Comparison of ENCODE assay signal across 9 cellular contexts in the genomic region with DNA sequence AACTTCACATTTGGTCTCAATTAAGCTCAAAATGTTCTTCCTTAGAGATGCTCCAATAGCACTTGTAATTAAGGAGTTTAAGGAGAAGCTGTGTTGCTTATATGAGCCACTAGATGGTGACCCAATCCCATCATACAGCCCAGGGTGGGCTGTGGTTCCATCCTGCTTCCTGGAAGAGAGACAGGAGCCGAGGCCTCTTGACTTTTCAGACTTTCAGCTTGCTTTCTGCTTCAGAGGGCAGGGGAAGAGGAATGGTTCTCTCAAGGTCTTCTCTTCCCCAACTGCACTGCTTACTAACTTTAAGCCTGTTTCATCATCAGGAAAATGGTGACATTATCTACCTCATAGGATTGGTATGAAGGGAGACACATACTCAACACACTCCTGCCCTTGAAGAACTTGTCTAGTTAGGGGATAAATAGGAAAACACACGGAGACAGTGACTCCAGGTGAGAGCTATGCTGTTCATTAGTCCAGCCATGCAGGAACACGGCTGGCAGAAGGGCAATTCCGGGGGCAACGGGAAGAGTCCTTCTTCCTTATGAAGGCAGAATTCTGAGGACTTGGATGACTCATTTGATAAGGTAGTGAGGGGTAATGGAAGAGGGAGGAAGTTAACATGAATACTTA. TPM values are rescaled to one million over a fixed set of nuclear protein-coding genes. Genes with fewer than 3 reads are reported as not detected.
DNase-seq lines count a peak whose midpoint lies in the region; ATAC-seq and TF ChIP-seq lines count a peak whose summit lies in the region.
"Had no signal": no experiment of that assay in that cellular context is flagged by ENCODE, and none has a peak within 500 bp of the region (broad histone marks: within the 10 kb centered on the region; RNA-seq: fewer than 3 reads in every experiment).

No MANE protein-coding gene starts in this region.

- in situ Hi-C loops in brain microvascular endothelial cell (cut with HindIII; ENCODE audit: low pct_ligation_motif_present, low sequenced_read_pairs): no loop called here

- H3K27me3 ChIP-seq in BE2C (no peaks in the 10 kb centered on the region), brain microvascular endothelial cell (replicated peaks) (no peaks in the 10 kb centered on the region), iPS-20b (ENCODE audit: insufficient read depth, low read length) (no peaks in the 10 kb centered on the region)

- no peaks in the 10 kb centered on the region for H3K9me3 Mint-ChIP-seq in activated T-helper 17 cell treated with anti-CD3 and anti-CD28 coated beads, Interleukin-2, amount 50 U/mL, for 72 hours

- H3K4me3 ChIP-seq in BE2C (ENCODE audit: low read depth, low read length) (no peak overlapping the region), brain microvascular endothelial cell (ENCODE audit: low read depth, low read length) (no peak overlapping the region), iPS-20b (ENCODE audit: low read length) (no peak overlapping the region)

- peak; percentile 51 for DNase-seq in BE2C
- DNase-seq in H4 (ENCODE audit: low spot score): peak; percentile 72
- peak; percentile 21 for DNase-seq in NCI-H446 treated with DMSO at 0.1 percent for 48 hours (lab: John Stamatoyannopoulos, UW)
- peak; percentile 51 for DNase-seq in brain microvascular endothelial cell
- DNase-seq in smooth muscle cell of the brain vasculature (ENCODE audit: low read depth, low spot score): peak; percentile 76

- 0 out of 2 replicates have a peak overlapping the region, but pooled peaks have one; percentile 30 for H3K9ac ChIP-seq in iPS-20b (ENCODE audit: low read depth, low read length)

- H3K36me3 ChIP-seq in BE2C (no peaks in the 10 kb centered on the region), brain microvascular endothelial cell (replicated peaks) (no peaks in the 10 kb centered on the region), iPS-20b (ENCODE audit: insufficient read depth, low read depth, low read length) (peaks cover 5% of the 10 kb centered on the region; the same call in 1 of the 2 replicates)

- ATAC-seq in GM21423 (IDR thresholded peaks at IDR 0.05; ENCODE audit: unreplicated experiment): no peak
- ATAC-seq in activated T-helper 17 cell treated with anti-CD3 and anti-CD28 coated beads, Interleukin-2, amount 50 U/mL, for 72 hours (replicated peaks): no peak

- no peaks in the 10 kb centered on the region for H3K27me3 Mint-ChIP-seq in activated T-helper 17 cell treated with anti-CD3 and anti-CD28 coated beads, Interleukin-2, amount 50 U/mL, for 72 hours

- H3K4me1 Mint-ChIP-seq in activated T-helper 17 cell treated with anti-CD3 and anti-CD28 coated beads, Interleukin-2, amount 50 U/mL, for 72 hours: no peaks in the 10 kb centered on the region

- H3K4me1 ChIP-seq in BE2C (no peaks in the 10 kb centered on the region), iPS-20b (ENCODE audit: insufficient read depth, low read length) (peaks cover 17% of the 10 kb centered on the region)

- H3K9me3 ChIP-seq in BE2C (no peaks in the 10 kb centered on the region), iPS-20b (ENCODE audit: insufficient read depth, low read depth, low read length) (no peaks in the 10 kb centered on the region)

- H3K4me3 Mint-ChIP-seq in activated T-helper 17 cell treated with anti-CD3 and anti-CD28 coated beads, Interleukin-2, amount 50 U/mL, for 72 hours: no peak overlapping the region

- peak overlapping the region; percentile 1 for H3K27ac ChIP-seq in brain microvascular endothelial cell
- no peak overlapping the region for H3K27ac ChIP-seq in iPS-20b (ENCODE audit: low read length)
- H3K27ac ChIP-seq: HL-60 had no signal

- H3K36me3 Mint-ChIP-seq in activated T-helper 17 cell treated with anti-CD3 and anti-CD28 coated beads, Interleukin-2, amount 50 U/mL, for 72 hours (ENCODE audit: low read depth): peaks cover 14% of the 10 kb centered on the region

- TF ChIP-seq CTCF in BE2C (IDR thresholded peaks at IDR 0.05; ENCODE audit: low read depth, low read length): peak; percentile 78
- TF ChIP-seq CTCF in brain microvascular endothelial cell (IDR thresholded peaks at IDR 0.05; ENCODE audit: low read depth, low read length, missing control alignments): peak; percentile 74

- H3K27ac Mint-ChIP-seq in activated T-helper 17 cell treated with anti-CD3 and anti-CD28 coated beads, Interleukin-2, amount 50 U/mL, for 72 hours: no peak overlapping the region

RNA-seq across cellular contexts. Expression of gene TMEM218, which starts 20.1 kb away (rescaled TPM):
- polyA plus RNA-seq in BE2C (2012; ENCODE audit: insufficient read depth, insufficient read length, low read depth): 14.5 TPM
- total RNA-seq in H4 (2014; rRNA removed; shearing (Covaris generic)): 34.3 and 38.1 TPM in 2 replicates
- total RNA-seq in activated T-helper 17 cell treated with anti-CD3 and anti-CD28 coated beads, Interleukin-2, amount 50 U/mL, for 72 hours: 10 to 100 TPM; 11.3 to 14.2 TPM

RNA-seq across cellular contexts. Expression of gene SLC37A2, which starts 28.3 kb away (rescaled TPM):
- polyA plus RNA-seq in BE2C (2012; ENCODE audit: insufficient read depth, insufficient read length, low read depth): 1.1 TPM
- 0.80 and 0.95 TPM in 2 replicates for total RNA-seq in H4 (2014; rRNA removed; shearing (Covaris generic))
- total RNA-seq in activated T-helper 17 cell treated with anti-CD3 and anti-CD28 coated beads, Interleukin-2, amount 50 U/mL, for 72 hours: 1 to 10 TPM; 1.6 to 2.6 TPM

Comparison
In these comparisons a context has a peak if more than half of its experiments do, and no peak if none do; other contexts are left out.
1. DNase-seq: peak in every context shown above with its lines; median percentile 76 in smooth muscle cell of the brain vasculature; 72 in H4; 51 in BE2C; 51 in brain microvascular endothelial cell; 21 in NCI-H446 treated with DMSO at 0.1 percent for 48 hours.